ENCODE assay signal across 20 cellular contexts in genomic region chr12:81170072-81170471, GRCh38.
DNase-seq lines count a peak whose midpoint lies in the region; ATAC-seq and TF ChIP-seq lines count a peak whose summit lies in the region.
"Had no signal": no experiment of that assay in that cellular context is flagged by ENCODE, and none has a peak within 500 bp of the region (broad histone marks: within the 10 kb centered on the region; RNA-seq: fewer than 3 reads in every experiment).

No MANE protein-coding gene starts in this region.

- no peak overlapping the region for H3K9ac ChIP-seq in IMR-90 (ENCODE audit: low read depth, low read length)

- H2BK15ac ChIP-seq in IMR-90 (ENCODE audit: low read depth, low read length) = no peak overlapping the region

- BruUV-seq in IMR-90 (replicated peaks; lab: Mats Ljungman, UMichigan) = no TSS peak

- H3K4me2 ChIP-seq in IMR-90 (ENCODE audit: low read depth, low read length) = no peak overlapping the region

- dilution Hi-C loops in IMR-90 (cut with HindIII; ENCODE audit: low sequenced_read_pairs, unreplicated experiment) = no loop called here

- H3K27me3 ChIP-seq in BJ (ENCODE audit: control insufficient read depth, insufficient read depth, low read length) = no peaks in the 10 kb centered on the region
- H3K27me3 ChIP-seq in IMR-90 (ENCODE audit: control insufficient read depth, insufficient read depth, low read length) = no peaks in the 10 kb centered on the region

- no peak for TF ChIP-seq RAD21 in IMR-90 (IDR thresholded peaks at IDR 0.05; ENCODE audit: low read length)

- H3K36me3 ChIP-seq in BJ (ENCODE audit: control insufficient read depth, insufficient read depth, low read length) = no peaks in the 10 kb centered on the region
- no peaks in the 10 kb centered on the region for H3K36me3 ChIP-seq in IMR-90 (ENCODE audit: control insufficient read depth, insufficient read depth, low read length)

- no peak overlapping the region for H3K18ac ChIP-seq in IMR-90 (ENCODE audit: low read depth, low read length)

- in situ Hi-C loops in IMR-90 (cut with MboI; ENCODE audit: low sequenced_read_pairs) = no loop called here

- no peak overlapping the region for H2AK9ac ChIP-seq in IMR-90 (replicated peaks; ENCODE audit: low read depth, low read length, poor library complexity)

- H3K56ac ChIP-seq in IMR-90 (ENCODE audit: extremely low read depth, insufficient read depth, low read length) = no peak overlapping the region

- H4K20me1 ChIP-seq in IMR-90 (ENCODE audit: insufficient read depth, low read length) = no peaks in the 10 kb centered on the region

- H3K27ac ChIP-seq in IMR-90 (ENCODE audit: insufficient read depth, low read length) = no peak overlapping the region

- CTCF ChIA-PET in BJ (lab: Yijun Ruan, JAX) (no interaction called here), IMR-90 (lab: Yijun Ruan, JAX) (no interaction called here)

- POLR2A ChIA-PET in BJ (lab: Charles Lee) (no interaction called here), IMR-90 (lab: Charles Lee; ENCODE audit: unreplicated experiment) (no interaction called here)

- H2AFZ ChIP-seq in IMR-90 (replicated peaks; ENCODE audit: low read length, poor library complexity) = no peak overlapping the region

- no peak overlapping the region for H4K91ac ChIP-seq in IMR-90 (ENCODE audit: insufficient read depth, low read depth, low read length)

- no peak overlapping the region for H2BK20ac ChIP-seq in IMR-90 (ENCODE audit: low read depth, low read length)

- H4K8ac ChIP-seq in IMR-90 (ENCODE audit: low read depth in 2 of 2, low read length in 2 of 2) = no peak overlapping the region

- H2AK5ac ChIP-seq in IMR-90 (ENCODE audit: low read depth, low read length) = no peak overlapping the region

- no peaks in the 10 kb centered on the region for H3K4me1 ChIP-seq in IMR-90 (ENCODE audit: control insufficient read depth, insufficient read depth, low read length)

- TF ChIP-seq CTCF in BJ (IDR thresholded peaks at IDR 0.05; ENCODE audit: insufficient read depth, low read depth, low read length) = no peak
- no peak for TF ChIP-seq CTCF in IMR-90 (conservative IDR thresholded peaks at IDR 0.05; ENCODE audit: low read depth, low read length)
- no peak for TF ChIP-seq CTCF in cardiac fibroblast (IDR thresholded peaks at IDR 0.05; ENCODE audit: low read depth, low read length)

- H3K23ac ChIP-seq in IMR-90 (ENCODE audit: low read depth, low read length) = no peak overlapping the region

- H3K4me3 ChIP-seq in BJ (ENCODE audit: low read depth, low read length) (no peak overlapping the region), IMR-90 (ENCODE audit: insufficient read depth, low read depth, low read length) (no peak overlapping the region), cardiac fibroblast (replicated peaks in 1 of 2; ENCODE audit: low read depth in 2 of 2, low read length in 2 of 2) (no peak overlapping the region)

- DNase-seq in BJ (ENCODE audit: low read depth) (peak; percentile 1), IMR-90 (peak; percentile 13), cardiac fibroblast (ENCODE audit: low read depth in 2 of 2) (peak; percentile 8 to 39), hepatic stellate cell (ENCODE audit: low spot score) (peak; percentile 16), DMS153 (lab: John Stamatoyannopoulos, UW) (no peak), T-helper 2 cell (no peak)
- no peak for DNase-seq in activated naive CD4-positive, alpha-beta T cell treated with anti-CD3 and anti-CD28 coated beads, Interleukin-2, amount 50 U/mL, for 16 hours
- DNase-seq: Calu3, DMS79, GOT3, HFFc6, MM.1S, NCI-H1105 treated with DMSO at 0.1 percent for 48 hours, NCI-H187 treated with DMSO at 0.1 percent for 48 hours, NCI-H2171, NCI-H446 treated with DMSO at 0.1 percent for 48 hours, NCI-H748 treated with DMSO at 0.1 percent for 48 hours, SHP77 treated with DMSO at 0.1 percent for 48 hours had no signal

- no peaks in the 10 kb centered on the region for H3K79me1 ChIP-seq in IMR-90 (ENCODE audit: low read depth in 1 of 2, low read length in 2 of 2)

- no peak overlapping the region for H4K5ac ChIP-seq in IMR-90 (ENCODE audit: low read depth, low read length)

- no peak overlapping the region for H3K14ac ChIP-seq in IMR-90 (replicated peaks; ENCODE audit: low read depth, low read length)

- no peak overlapping the region for H2BK5ac ChIP-seq in IMR-90 (ENCODE audit: low read depth, low read length, poor library complexity, severe bottlenecking)

- intact Hi-C loops in IMR-90 (cut with micrococcal nuclease) = no loop called here

- H3K9me1 ChIP-seq in IMR-90 (ENCODE audit: insufficient read depth, low read length) = no peaks in the 10 kb centered on the region

- no peaks in the 10 kb centered on the region for H3K9me3 ChIP-seq in IMR-90 (ENCODE audit: control insufficient read depth, insufficient read depth, low read length)

- no peak overlapping the region for H3K4ac ChIP-seq in IMR-90 (ENCODE audit: low read depth, low read length)

- H2BK120ac ChIP-seq in IMR-90 (ENCODE audit: low read depth, low read length) = no peak overlapping the region

- ATAC-seq in IMR-90 (ENCODE audit: low read depth) (0 out of 2 replicates have a peak, but pooled peaks have one; percentile 27), GM18867 (IDR thresholded peaks at IDR 0.05; ENCODE audit: unreplicated experiment) (no peak)
- ATAC-seq: HepG2 had no signal

- no peak for TF ChIP-seq POLR2A in IMR-90 (IDR thresholded peaks at IDR 0.05; ENCODE audit: low read depth, low read length)

TF ChIP-seq in IMR-90, 13 proteins besides CTCF, POLR2A, EP300 and RAD21:
- TF ChIP-seq SMC3 (IDR thresholded peaks at IDR 0.05; ENCODE audit: low read depth, low read length) (no peak), MAZ (IDR thresholded peaks at IDR 0.05; ENCODE audit: borderline replicate concordance, low read depth, low read length) (no peak), CHD1 (IDR thresholded peaks at IDR 0.05; ENCODE audit: low read depth, low read length) (no peak), NFE2L2 (IDR thresholded peaks at IDR 0.05; ENCODE audit: low read depth, low read length) (no peak), BHLHE40 (IDR thresholded peaks at IDR 0.05; ENCODE audit: low read depth, low read length) (no peak), CEBPB (IDR thresholded peaks at IDR 0.05; ENCODE audit: low read depth, low read length) (no peak), MXI1 (IDR thresholded peaks at IDR 0.05; ENCODE audit: borderline replicate concordance, low read depth, low read length) (no peak), MAFK (IDR thresholded peaks at IDR 0.05; ENCODE audit: low read depth, low read length) (no peak), RCOR1 (IDR thresholded peaks at IDR 0.05; ENCODE audit: insufficient replicate concordance, low read length) (no peak), FOS (IDR thresholded peaks at IDR 0.05; ENCODE audit: low read depth, low read length) (no peak), USF2 (IDR thresholded peaks at IDR 0.05; ENCODE audit: low read depth, low read length) (no peak), RFX5 (IDR thresholded peaks at IDR 0.05; ENCODE audit: low read depth, low read length) (no peak), ELK1 (IDR thresholded peaks at IDR 0.05; ENCODE audit: borderline replicate concordance, low read depth, low read length) (no peak)
TF ChIP-seq in IMR-90: peak in this region for 0.

Comparison
In these comparisons a context has a peak if more than half of its experiments do, and no peak if none do; other contexts are left out.
1. DNase-seq: peak in BJ (single experiment), IMR-90 (single experiment), cardiac fibroblast (2 of 2) and hepatic stellate cell (single experiment); none in activated naive CD4-positive, alpha-beta T cell treated with anti-CD3 and anti-CD28 coated beads, Interleukin-2, amount 50 U/mL, for 16 hours (single experiment), DMS153 (single experiment) and T-helper 2 cell (0 of 5).